In the genomic region with DNA sequence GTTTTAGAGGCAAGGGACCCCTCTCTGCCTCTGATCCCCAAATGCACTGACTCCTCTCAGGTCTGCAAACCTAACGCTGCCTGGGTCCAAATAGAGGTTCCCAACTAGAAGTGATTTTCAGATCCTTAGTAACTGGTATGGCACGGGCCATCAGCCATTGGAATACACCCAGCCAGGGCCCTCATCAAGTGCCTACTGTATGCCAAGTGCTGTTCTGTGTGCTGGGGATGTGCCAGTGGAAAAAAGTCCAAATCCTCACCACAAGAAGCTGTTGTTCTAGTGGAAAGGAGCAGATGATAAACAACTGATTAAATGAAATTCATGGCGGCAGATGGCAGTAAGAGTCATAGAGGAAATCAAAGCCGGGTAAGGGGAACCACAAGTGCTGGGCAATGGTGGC, we compare ENCODE assay signal across 19 cellular contexts. TPM values are rescaled to one million over a fixed set of nuclear protein-coding genes. Genes with fewer than 3 reads are reported as not detected.
DNase-seq lines count a peak whose midpoint lies in the region; ATAC-seq, FAIRE-seq and TF ChIP-seq lines count a peak whose summit lies in the region.
"Had no signal": no experiment of that assay in that cellular context is flagged by ENCODE, and none has a peak within 500 bp of the region (broad histone marks: within the 10 kb centered on the region; RNA-seq: fewer than 3 reads in every experiment).

No MANE protein-coding gene starts in this region.

- H3K4me3 ChIP-seq in left lung, result no peak overlapping the region
- H3K4me3 ChIP-seq in skin epidermis, result no peak overlapping the region
- H3K4me3 ChIP-seq in small intestine (ENCODE audit: low read depth in 1 of 2, low read length in 2 of 2), result no peak overlapping the region
- H3K4me3 ChIP-seq: GM23338, neural progenitor cell had no signal

- peak; percentile 21 for ATAC-seq in left lung
- no peak for ATAC-seq in activated CD4-positive, alpha-beta T cell treated with anti-CD3 and anti-CD28 coated beads for 36 hours
- ATAC-seq: GM23338, SK-N-SH treated with all-trans-retinoic acid at 6 μM for 48 hours had no signal

- intact Hi-C loops in left lung (cut with DNase I), result no loop called here
- intact Hi-C loops in activated CD4-positive, alpha-beta T cell treated with anti-CD3 and anti-CD28 coated beads for 36 hours (cut with DNase I, micrococcal nuclease), result loop anchor here in 1 of 2 experiments (5.0 kb wide), 1 partner anchor 58 kb away; the partner anchor contains the start of gene MED9

- CTCF ChIA-PET in activated CD4-positive, alpha-beta T cell treated with anti-CD3 and anti-CD28 coated beads for 36 hours (lab: Charles Lee), result no interaction called here

- H3K36me3 Mint-ChIP-seq in activated CD4-positive, alpha-beta T cell treated with anti-CD3 and anti-CD28 coated beads for 36 hours (ENCODE audit: low read depth), result no peaks in the 10 kb centered on the region
- H3K36me3 Mint-ChIP-seq: activated naive CD8-positive, alpha-beta T cell treated with anti-CD3 and anti-CD28 coated beads for 36 hours; neural progenitor cell had no signal

- peak; percentile 45 for DNase-seq in G401 (ENCODE audit: low spot score)
- DNase-seq in left lung, result no peak
- DNase-seq in small intestine, result no peak
- DNase-seq in NCI-H82 treated with DMSO at 0.1 percent for 48 hours (lab: John Stamatoyannopoulos, UW; ENCODE audit: unreplicated experiment), result no peak
- no peak for DNase-seq in activated CD4-positive, alpha-beta T cell treated with anti-CD3 and anti-CD28 coated beads for 36 hours
- no peak for DNase-seq in activated naive CD4-positive, alpha-beta T cell treated with Interleukin-2 at 50 U/mL for 16 hours
- DNase-seq: activated naive CD8-positive, alpha-beta T cell treated with anti-CD3 and anti-CD28 coated beads for 36 hours; activated T-cell treated with anti-CD3 and anti-CD28 coated beads, Interleukin-2, amount 50 U/mL, for 1 hour; cerebellar nuclear complex; endodermal cell; foreskin fibroblast; Karpas-422; NCI-H510A; OCI-M1 had no signal

- H3K4me1 ChIP-seq in left lung (peaks cover 0 to 20% of the 10 kb centered on the region in 2 donors), small intestine (ENCODE audit: control insufficient read depth in 2 of 2, insufficient read depth in 1 of 2, low read depth in 1 of 2, low read length in 1 of 2) (peaks cover 0 to 3% of the 10 kb centered on the region in 2 donors)
- H3K4me1 ChIP-seq: neural progenitor cell had no signal

- no peak for TF ChIP-seq CTCF in left lung (IDR thresholded peaks at IDR 0.05)

- in situ Hi-C loops in G401 (cut with HindIII; ENCODE audit: low sequenced_read_pairs), result no loop called here

- no peaks in the 10 kb centered on the region for H3K36me3 ChIP-seq in left lung
- H3K36me3 ChIP-seq in small intestine (ENCODE audit: control insufficient read depth in 2 of 2, insufficient read depth in 2 of 2, low read length in 2 of 2), result no peaks in the 10 kb centered on the region
- H3K36me3 ChIP-seq: neural progenitor cell had no signal

- POLR2A ChIA-PET in activated CD4-positive, alpha-beta T cell treated with anti-CD3 and anti-CD28 coated beads for 36 hours (lab: Charles Lee), result no interaction called here

- H3K27ac Mint-ChIP-seq in activated CD4-positive, alpha-beta T cell treated with anti-CD3 and anti-CD28 coated beads for 36 hours, result no peak overlapping the region
- H3K27ac Mint-ChIP-seq: endodermal cell, GM23338 had no signal

- H3K9me3 Mint-ChIP-seq in activated CD4-positive, alpha-beta T cell treated with anti-CD3 and anti-CD28 coated beads for 36 hours (ENCODE audit: low read depth), result peaks cover 1% of the 10 kb centered on the region
- H3K9me3 Mint-ChIP-seq: activated naive CD8-positive, alpha-beta T cell treated with anti-CD3 and anti-CD28 coated beads for 36 hours had no signal

- no peaks in the 10 kb centered on the region for H3K27me3 Mint-ChIP-seq in activated CD4-positive, alpha-beta T cell treated with anti-CD3 and anti-CD28 coated beads for 36 hours
- H3K27me3 Mint-ChIP-seq: activated naive CD8-positive, alpha-beta T cell treated with anti-CD3 and anti-CD28 coated beads for 36 hours had no signal

- 77 to 85% (median 81%) methylated on average over 4 of the region's 4 CpGs for WGBS in small intestine, 3 donors

- H3K4me1 Mint-ChIP-seq in activated CD4-positive, alpha-beta T cell treated with anti-CD3 and anti-CD28 coated beads for 36 hours, result peaks cover 14% of the 10 kb centered on the region
- H3K4me1 Mint-ChIP-seq: endodermal cell, GM23338 had no signal

- H3K9me3 ChIP-seq in left lung, result peaks cover 0 to 7% of the 10 kb centered on the region in 2 donors
- H3K9me3 ChIP-seq in small intestine (ENCODE audit: control insufficient read depth, low read depth), result no peaks in the 10 kb centered on the region

- H3K4me3 Mint-ChIP-seq in activated CD4-positive, alpha-beta T cell treated with anti-CD3 and anti-CD28 coated beads for 36 hours, result no peak overlapping the region
- H3K4me3 Mint-ChIP-seq: activated naive CD8-positive, alpha-beta T cell treated with anti-CD3 and anti-CD28 coated beads for 36 hours; endodermal cell; GM23338; neural progenitor cell had no signal

- FAIRE-seq in small intestine (lab: Jason Lieb, UNC), result no peak

- H3K27ac ChIP-seq in cingulate gyrus (ENCODE audit: low read depth, low read length) (peak overlapping the region; percentile 57), left lung (no peak overlapping the region), skin epidermis (peak overlapping the region in 12 of 21 experiments; percentile 22 to 81 (median 50)), small intestine (ENCODE audit: low read depth in 1 of 2, low read length in 1 of 2) (peak overlapping the region in 1 of 2 donors; percentile 32)
- H3K27ac ChIP-seq: neural progenitor cell had no signal

- H3K27me3 ChIP-seq in left lung (no peaks in the 10 kb centered on the region), small intestine (ENCODE audit: control insufficient read depth in 2 of 2, insufficient read depth in 2 of 2, low read length in 2 of 2) (no peaks in the 10 kb centered on the region)
- H3K27me3 ChIP-seq: neural progenitor cell had no signal

RNA-seq across cellular contexts. Expression of gene MED9, which starts 57.2 kb away (rescaled TPM):
- 16.4 and 21.1 TPM in 2 replicates for total RNA-seq in G401 (2014; rRNA removed; shearing (Covaris generic))
- 10 to 100 TPM; 11.5 to 12.3 TPM for total RNA-seq in left lung
- 10 to 100 TPM; 11.6 to 17.4 (median 16.3) TPM for polyA plus RNA-seq in small intestine
- 10 to 100 TPM; 12.2 to 14.3 TPM for total RNA-seq in activated CD4-positive, alpha-beta T cell treated with anti-CD3 and anti-CD28 coated beads for 36 hours

Comparison
In these comparisons a context has a peak if more than half of its experiments do, and no peak if none do; other contexts are left out.
1. H3K27ac ChIP-seq: peak in cingulate gyrus (single experiment) and skin epidermis (12 of 21); none in left lung (0 of 2).